8 cellular contexts compared by ENCODE assay signal in the genomic region with DNA sequence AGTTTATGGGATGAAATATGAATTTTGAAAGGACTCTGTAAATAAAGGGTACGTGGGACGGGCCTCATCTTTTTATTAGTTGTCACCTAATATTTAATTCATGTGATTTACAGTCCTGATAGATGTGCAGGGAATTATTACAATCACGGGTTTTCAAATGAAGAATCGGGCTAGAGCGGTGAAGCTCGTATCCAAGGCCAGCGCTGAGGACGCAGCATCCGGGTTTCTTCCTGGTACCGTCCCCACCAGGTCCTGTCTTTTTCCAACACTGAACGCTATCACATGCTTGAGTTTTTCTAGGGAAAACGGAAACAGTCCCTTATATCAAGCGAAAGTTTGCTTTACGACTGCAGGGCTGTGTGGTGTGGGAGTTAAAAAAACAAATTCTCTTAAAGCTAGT. TPM values are rescaled to one million over a fixed set of nuclear protein-coding genes. Genes with fewer than 3 reads are reported as not detected.
DNase-seq lines count a peak whose midpoint lies in the region; ATAC-seq and TF ChIP-seq lines count a peak whose summit lies in the region.

No MANE protein-coding gene starts in this region.

- H3K4me3 ChIP-seq in coronary artery: peak overlapping the region; percentile 87
- H3K4me3 ChIP-seq in right lobe of liver: peak overlapping the region; percentile 59 to 75 (median 74)
- peak overlapping the region; percentile 63 for H3K4me3 ChIP-seq in suprapubic skin

- H3K27ac ChIP-seq in coronary artery: peak overlapping the region; percentile 95 to 98
- H3K27ac ChIP-seq in right lobe of liver: peak overlapping the region; percentile 93 to 98 (median 96)
- peak overlapping the region; percentile 98 for H3K27ac ChIP-seq in suprapubic skin

- ATAC-seq in right lobe of liver (peak in 2 of 4 donors; percentile 17 to 18), GM21515 (IDR thresholded peaks at IDR 0.05; ENCODE audit: unreplicated experiment) (no peak)
- ATAC-seq in activated CD4-positive, CD25-positive, alpha-beta regulatory T cell treated with anti-CD3 and anti-CD28 coated beads, Interleukin-2, amount 50 U/mL, for 24 hours: no peak

- H3K27me3 ChIP-seq in right lobe of liver (no peaks in the 10 kb centered on the region), suprapubic skin (no peaks in the 10 kb centered on the region)

- DNase-seq in NOMO-1 treated with DMSO at 0.1 percent for 48 hours (lab: John Stamatoyannopoulos, UW; ENCODE audit: unreplicated experiment): peak; percentile 22
- DNase-seq in NOMO-1 treated with dmso at 0.1 percent for 144 hours (lab: John Stamatoyannopoulos, UW; ENCODE audit: unreplicated experiment): no peak
- DNase-seq in RKO (ENCODE audit: low spot score): peak; percentile 63
- DNase-seq in coronary artery (ENCODE audit: low spot score): peak; percentile 73
- DNase-seq in right lobe of liver: peak in 1 of 3 donors; percentile 48
- peak in 1 of 2 donors; percentile 73 for DNase-seq in suprapubic skin (ENCODE audit: low spot score in 2 of 2)

- peaks cover 0 to 20% (median 8%) of the 10 kb centered on the region in 4 donors for H3K36me3 ChIP-seq in right lobe of liver
- H3K36me3 ChIP-seq in suprapubic skin: peaks cover 36% of the 10 kb centered on the region

- TF ChIP-seq CTCF in coronary artery (IDR thresholded peaks at IDR 0.05): no peak
- TF ChIP-seq CTCF in right lobe of liver (IDR thresholded peaks at IDR 0.05): no peak
- no peak for TF ChIP-seq CTCF in suprapubic skin (IDR thresholded peaks at IDR 0.05)

- under 1% methylated on average over 14 of the region's 14 CpGs for WGBS in right lobe of liver (ENCODE audit: insufficient coverage, low coverage, low lambda C conversion rate, missing lambda C conversion rate)
- WGBS in suprapubic skin: under 1% methylated on average over 14 of the region's 14 CpGs

- TF ChIP-seq EP300 in suprapubic skin (IDR thresholded peaks at IDR 0.05): no peak

- intact Hi-C loops in right lobe of liver (cut with DNase I): no loop called here

- TF ChIP-seq POLR2A in right lobe of liver (IDR thresholded peaks at IDR 0.05) (no peak), suprapubic skin (IDR thresholded peaks at IDR 0.05) (no peak)

- H3K4me1 ChIP-seq in right lobe of liver: peaks cover 0 to 14% (median 6%) of the 10 kb centered on the region in 4 donors
- H3K4me1 ChIP-seq in suprapubic skin: peaks cover 41% of the 10 kb centered on the region

- H3K9me3 ChIP-seq in right lobe of liver (no peaks in the 10 kb centered on the region), suprapubic skin (no peaks in the 10 kb centered on the region)

RNA-seq across cellular contexts. Expression of a gene that starts 0.8 kb away (rescaled TPM):
- 10 to 100 TPM in 4 of 6 experiments, 1 to 10 TPM in 2; 6.7 to 78.1 (median 60.9) TPM for total RNA-seq in right lobe of liver
- 10 to 100 TPM; 11.8 to 18.6 (median 12.8) TPM for total RNA-seq in suprapubic skin

RNA-seq across cellular contexts. Expression of a gene that starts 6.2 kb away (rescaled TPM):
- total RNA-seq in right lobe of liver (1 to 10 TPM in 3 of 6 experiments, under 1 TPM in 3; 0.51 to 1.4 (median 0.97) TPM), suprapubic skin (10 to 100 TPM in 1 of 4 donors, 1 to 10 TPM in 3; 7.1 to 11.4 (median 8.0) TPM)

RNA-seq across cellular contexts. Expression of a gene that starts 9.7 kb away (rescaled TPM):
- total RNA-seq in right lobe of liver (10 to 100 TPM; 17.6 to 27.9 (median 23.0) TPM), suprapubic skin (10 to 100 TPM; 20.9 to 25.9 (median 22.2) TPM)

RNA-seq across cellular contexts. Expression of a gene that starts 10.3 kb away (rescaled TPM):
- total RNA-seq in right lobe of liver (10 to 100 TPM; 34.9 to 67.5 (median 51.6) TPM), suprapubic skin (10 to 100 TPM; 40.2 to 62.1 (median 48.0) TPM)

RNA-seq across cellular contexts. Expression of a gene that starts 50.3 kb away (rescaled TPM):
- 100 to 1,000 TPM; 104 to 400 (median 283) TPM for total RNA-seq in right lobe of liver
- total RNA-seq in suprapubic skin: 1 to 10 TPM in 3 of 4 donors, under 1 TPM in 1; 0.72 to 4.7 (median 2.0) TPM
